Comparison of ENCODE assay signal across 8 cellular contexts in the genomic region with DNA sequence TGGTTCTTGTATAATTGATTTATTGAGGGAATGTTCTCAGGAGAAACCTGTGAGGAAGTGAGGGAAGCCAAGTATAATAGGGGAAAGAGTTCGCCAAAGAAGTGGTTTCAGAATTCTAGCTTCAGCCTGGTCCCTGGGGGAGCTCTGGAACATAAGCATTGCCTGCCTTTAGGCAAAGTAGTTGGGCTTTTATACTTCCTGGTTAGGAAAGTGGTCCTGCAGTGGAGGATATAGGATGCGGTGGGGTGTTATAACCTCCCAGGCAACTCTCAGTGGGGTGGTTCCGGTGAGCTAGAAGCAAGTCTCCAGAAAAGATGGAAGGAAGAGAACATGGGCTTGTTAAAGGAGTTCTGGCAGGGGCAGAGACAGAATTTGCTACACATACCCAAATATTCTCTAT. TPM values are rescaled to one million over a fixed set of nuclear protein-coding genes. Genes with fewer than 3 reads are reported as not detected.
"Had no signal": no experiment of that assay in that cellular context is flagged by ENCODE, and none has a peak within 500 bp of the region (broad histone marks: within the 10 kb centered on the region; RNA-seq: fewer than 3 reads in every experiment).

No MANE protein-coding gene starts in this region.

- H3K4me3 Mint-ChIP-seq: H9, HFFc6 had no signal

- H3K9me3 Mint-ChIP-seq: H9, HFFc6 had no signal

- ATAC-seq: K562 had no signal

- H2AFZ ChIP-seq: GM23248 had no signal

- H3K4me1 Mint-ChIP-seq: H9 had no signal

- DNase-seq: GM23248, H9, HCEC 1CT, HFFc6, IMR-90, KG1 had no signal

- H3K27ac Mint-ChIP-seq: H9, HFFc6 had no signal

- H3K4me3 ChIP-seq: GM23248, K562 had no signal

- H3K27ac ChIP-seq: GM23248 had no signal

RNA-seq across cellular contexts. Expression of gene RBMS3, which starts 22.7 kb away (rescaled TPM):
- total RNA-seq: HT-29 had no signal
- polyA plus RNA-seq: K562 had no signal
